Comparison of ENCODE assay signal across 9 cellular contexts in genomic region chr3:42591811-42592210, GRCh38. TPM values are rescaled to one million over a fixed set of nuclear protein-coding genes. Genes with fewer than 3 reads are reported as not detected.
DNase-seq lines count a peak whose midpoint lies in the region; ATAC-seq and TF ChIP-seq lines count a peak whose summit lies in the region.
"Had no signal": no experiment of that assay in that cellular context is flagged by ENCODE, and none has a peak within 500 bp of the region (broad histone marks: within the 10 kb centered on the region; RNA-seq: fewer than 3 reads in every experiment).

No MANE protein-coding gene starts in this region.

- H3K79me2 ChIP-seq in SU-DHL-6 (ENCODE audit: insufficient read depth, low read length): peaks cover 41% of the 10 kb centered on the region

- H3K36me3 ChIP-seq in SU-DHL-6 (ENCODE audit: low read length) (peaks cover 25% of the 10 kb centered on the region), sigmoid colon (peaks cover 0 to 15% (median 0%) of the 10 kb centered on the region in 4 donors), heart left ventricle (peaks cover 0 to 33% (median 20%) of the 10 kb centered on the region in 9 donors)

- H3F3A ChIP-seq in SU-DHL-6 (ENCODE audit: insufficient read depth): peaks cover 38% of the 10 kb centered on the region

- intact Hi-C loops in sigmoid colon (cut with DNase I): no loop called here
- intact Hi-C loops in heart left ventricle (cut with DNase I): no loop called here

- TF ChIP-seq POLR2A in sigmoid colon (IDR thresholded peaks at IDR 0.05): no peak
- TF ChIP-seq POLR2A in heart left ventricle (IDR thresholded peaks at IDR 0.05): no peak

- H3K9me3 ChIP-seq in SU-DHL-6 (ENCODE audit: insufficient read depth, low read length) (no peaks in the 10 kb centered on the region), sigmoid colon (no peaks in the 10 kb centered on the region), heart left ventricle (no peaks in the 10 kb centered on the region)

- peak overlapping the region; percentile 83 for H3K4me3 ChIP-seq in GM12875 (ENCODE audit: low read depth, low read length)
- H3K4me3 ChIP-seq in SU-DHL-6 (ENCODE audit: insufficient read depth, low read length, poor library complexity, severe bottlenecking): peak overlapping the region; percentile 85
- peak overlapping the region in 1 of 4 donors; percentile 66 for H3K4me3 ChIP-seq in sigmoid colon
- H3K4me3 ChIP-seq in heart left ventricle: peak overlapping the region in 6 of 12 donors; percentile 60 to 93 (median 79)

- H3K27ac ChIP-seq in SU-DHL-6 (ENCODE audit: low read depth, low read length) (peak overlapping the region; percentile 70; the same call in 1 of the 2 replicates), sigmoid colon (peak overlapping the region; percentile 82 to 87 (median 87)), heart left ventricle (peak overlapping the region in 5 of 12 donors; percentile 77 to 86 (median 82))

- peak overlapping the region; percentile 94 for H3K9ac ChIP-seq in SU-DHL-6 (ENCODE audit: low read length)

- no peak for TF ChIP-seq CTCF in GM12875 (IDR thresholded peaks at IDR 0.05; ENCODE audit: borderline replicate concordance, insufficient read depth, low read depth, low read length)
- no peak for TF ChIP-seq CTCF in SU-DHL-6 (IDR thresholded peaks at IDR 0.05; ENCODE audit: insufficient read depth, low read length, poor library complexity, severe bottlenecking)
- no peak for TF ChIP-seq CTCF in sigmoid colon (IDR thresholded peaks at IDR 0.05)
- TF ChIP-seq CTCF in heart left ventricle (IDR thresholded peaks at IDR 0.05): no peak

- H3K4me1 ChIP-seq in sigmoid colon (peaks cover 0 to 16% (median 15%) of the 10 kb centered on the region in 4 donors), heart left ventricle (peaks cover 0 to 24% (median 9%) of the 10 kb centered on the region in 12 donors)

- no peaks in the 10 kb centered on the region for H3K27me3 ChIP-seq in SU-DHL-6 (ENCODE audit: low read length)
- H3K27me3 ChIP-seq in sigmoid colon: no peaks in the 10 kb centered on the region
- no peaks in the 10 kb centered on the region for H3K27me3 ChIP-seq in heart left ventricle

- no peak overlapping the region for H2AFZ ChIP-seq in SU-DHL-6 (ENCODE audit: low read depth, low read length, severe bottlenecking)

- H3K4me2 ChIP-seq in SU-DHL-6 (ENCODE audit: low read depth, low read length, poor library complexity, severe bottlenecking): peak overlapping the region; percentile 97

- 0 out of 2 replicates have a peak, but pooled peaks cover 4% of the 10 kb centered on the region for H4K20me1 ChIP-seq in SU-DHL-6 (ENCODE audit: low read depth, low read length)

- H3K9me2 ChIP-seq in SU-DHL-6 (replicated peaks; ENCODE audit: insufficient read depth, low read length): no peaks in the 10 kb centered on the region

- ATAC-seq in esophagus mucosa (peak; percentile 9), GM21423 (IDR thresholded peaks at IDR 0.05; ENCODE audit: unreplicated experiment) (no peak), HG03139 (IDR thresholded peaks at IDR 0.05; ENCODE audit: unreplicated experiment) (no peak), heart left ventricle (no peak)

- DNase-seq in sigmoid colon (no peak), LoVo (ENCODE audit: low spot score) (no peak), heart left ventricle (no peak)
- DNase-seq: NCI-H748 treated with DMSO at 0.1 percent for 48 hours had no signal

- WGBS in sigmoid colon, 2 donors: 55 to 70% methylated on average over 4 of the region's 4 CpGs
- WGBS in heart left ventricle, 4 donors: 70 to 79% (median 79%) methylated on average over 4 of the region's 4 CpGs

- no peak for TF ChIP-seq EP300 in sigmoid colon (IDR thresholded peaks at IDR 0.05)

RNA-seq across cellular contexts. Expression of gene SS18L2, which starts 1.2 kb away (rescaled TPM):
- total RNA-seq in esophagus mucosa (20.2 TPM), sigmoid colon (10 to 100 TPM in 2 of 4 donors, 1 to 10 TPM in 2; 9.1 to 27.0 (median 12.8) TPM), heart left ventricle (10 to 100 TPM; 10.7 to 16.9 (median 12.8) TPM)
- polyA plus RNA-seq in sigmoid colon (10 to 100 TPM; 36.6 to 67.3 (median 41.5) TPM), heart left ventricle (10 to 100 TPM; 30.9 to 34.6 TPM)

RNA-seq across cellular contexts. Expression of gene NKTR, which starts 8.7 kb away (rescaled TPM):
- total RNA-seq in esophagus mucosa: 25.4 TPM
- 100 to 1,000 TPM in 1 of 4 donors, 10 to 100 TPM in 3; 81.3 to 130 (median 84.4) TPM for total RNA-seq in sigmoid colon
- 10 to 100 TPM in 1 of 3 donors, 1 to 10 TPM in 2; 1.8 to 27.9 (median 2.5) TPM for polyA plus RNA-seq in sigmoid colon
- 10 to 100 TPM; 14.6 to 40.6 (median 20.9) TPM for total RNA-seq in heart left ventricle
- polyA plus RNA-seq in heart left ventricle: 10 to 100 TPM; 10.7 to 31.3 TPM

RNA-seq across cellular contexts. Expression of gene SEC22C, which starts 10.0 kb away (rescaled TPM):
- total RNA-seq in esophagus mucosa (17.4 TPM), sigmoid colon (10 to 100 TPM; 48.5 to 89.2 (median 57.2) TPM), heart left ventricle (10 to 100 TPM; 19.9 to 40.5 (median 28.9) TPM)
- polyA plus RNA-seq in sigmoid colon (10 to 100 TPM in 2 of 3 donors, 1 to 10 TPM in 1; 8.4 to 18.2 (median 11.3) TPM), heart left ventricle (10 to 100 TPM; 17.4 to 35.1 TPM)
